Comparison of ENCODE assay signal across 2 cellular contexts in the genomic region with DNA sequence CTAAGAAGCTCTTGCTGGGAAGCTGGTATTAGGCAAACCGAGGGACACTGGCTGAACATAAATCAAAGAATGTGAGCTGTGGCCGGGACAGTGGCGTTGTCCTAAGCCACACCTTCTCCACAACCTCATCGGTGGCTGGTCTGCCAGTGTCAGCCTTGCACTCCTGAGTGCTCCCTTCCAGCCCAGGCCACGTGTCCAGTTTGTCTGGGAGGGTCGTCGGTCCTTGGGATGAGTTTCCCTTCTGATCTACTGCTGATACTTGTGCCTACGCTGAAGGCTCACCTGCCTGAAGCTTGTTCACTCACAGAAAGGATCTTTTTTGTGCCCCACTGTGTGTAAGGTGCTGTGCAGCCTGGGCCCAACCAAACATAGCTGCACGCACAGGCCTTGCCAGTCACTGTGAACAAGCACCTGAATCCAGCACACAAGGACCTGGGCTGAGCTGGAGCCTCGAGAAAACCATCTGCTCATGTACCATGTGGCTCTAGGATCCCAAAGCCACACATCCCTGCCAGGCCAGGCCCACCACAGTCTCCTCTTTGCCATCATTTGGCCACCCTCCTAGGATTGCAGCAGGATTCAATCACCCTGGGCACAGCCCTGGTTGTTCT.
TF ChIP-seq lines count a peak whose summit lies in the region.

No MANE protein-coding gene starts in this region.

TF ChIP-seq in HepG2, 621 proteins besides CTCF, POLR2A, EP300 and RAD21:
- TF ChIP-seq BHLHE40 (IDR thresholded peaks at IDR 0.05; ENCODE audit: low read length) (no peak), ZNF263 (CRISPR knock-in tag; IDR thresholded peaks at IDR 0.05) (peak; percentile 86)

TF ChIP-seq in IMR-90, 13 proteins besides CTCF, POLR2A, EP300 and RAD21:
- TF ChIP-seq RCOR1 (IDR thresholded peaks at IDR 0.05; ENCODE audit: insufficient replicate concordance, low read length) (no peak), MAZ (IDR thresholded peaks at IDR 0.05; ENCODE audit: borderline replicate concordance, low read depth, low read length) (no peak), SMC3 (IDR thresholded peaks at IDR 0.05; ENCODE audit: low read depth, low read length) (no peak), RFX5 (IDR thresholded peaks at IDR 0.05; ENCODE audit: low read depth, low read length) (no peak), CHD1 (IDR thresholded peaks at IDR 0.05; ENCODE audit: low read depth, low read length) (no peak), BHLHE40 (IDR thresholded peaks at IDR 0.05; ENCODE audit: low read depth, low read length) (no peak), CEBPB (IDR thresholded peaks at IDR 0.05; ENCODE audit: low read depth, low read length) (no peak), ELK1 (IDR thresholded peaks at IDR 0.05; ENCODE audit: borderline replicate concordance, low read depth, low read length) (no peak), USF2 (IDR thresholded peaks at IDR 0.05; ENCODE audit: low read depth, low read length) (no peak), FOS (IDR thresholded peaks at IDR 0.05; ENCODE audit: low read depth, low read length) (no peak), NFE2L2 (IDR thresholded peaks at IDR 0.05; ENCODE audit: low read depth, low read length) (no peak), MAFK (IDR thresholded peaks at IDR 0.05; ENCODE audit: low read depth, low read length) (no peak)
